Comparison of ENCODE assay signal across 27 cellular contexts in genomic region chr7:106807474-106807873, GRCh38. TPM values are rescaled to one million over a fixed set of nuclear protein-coding genes. Genes with fewer than 3 reads are reported as not detected.
"Had no signal": no experiment of that assay in that cellular context is flagged by ENCODE, and none has a peak within 500 bp of the region (broad histone marks: within the 10 kb centered on the region; RNA-seq: fewer than 3 reads in every experiment).

No MANE protein-coding gene starts in this region.

- H3K36me3 Mint-ChIP-seq: mesothelial cell of epicardium; naive thymus-derived CD8-positive, alpha-beta T cell; neural progenitor cell had no signal

- H3K36me3 ChIP-seq: esophagus squamous epithelium, gastroesophageal sphincter, neural progenitor cell, sigmoid colon, upper lobe of left lung, WERI-Rb-1 had no signal

- H3K4me1 Mint-ChIP-seq: mesothelial cell of epicardium, neural progenitor cell had no signal

- H3K4me3 Mint-ChIP-seq: activated CD4-positive, alpha-beta T cell treated with anti-CD3 and anti-CD28 coated beads, Interleukin-2, amount 10 ng/mL, durations not matched to agents 7 days and 5 days; activated CD8-positive, alpha-beta T cell treated with anti-CD3 and anti-CD28 coated beads for 36 hours; activated naive CD8-positive, alpha-beta T cell treated with anti-CD3 and anti-CD28 coated beads, Interleukin-2, amount 50 U/mL, for 24 hours; activated T-helper 1 cell treated with anti-CD3 and anti-CD28 coated beads, Interleukin-12 subunit alpha, Interleukin-12 subunit beta, Interleukin-2, Interleukin-4 antibody, amounts not matched to agents 30 ng/mL and 10 ng/mL and 1 ng/mL, durations not matched to agents 14 hours and 24 hours and 36 hours; mesothelial cell of epicardium; naive thymus-derived CD8-positive, alpha-beta T cell; neural progenitor cell had no signal

- ATAC-seq: activated CD8-positive, alpha-beta T cell treated with anti-CD3 and anti-CD28 coated beads for 36 hours; activated naive CD8-positive, alpha-beta T cell treated with anti-CD3 and anti-CD28 coated beads, Interleukin-2, amount 50 U/mL, for 24 hours; gastroesophageal sphincter; left ventricle myocardium superior; naive thymus-derived CD8-positive, alpha-beta T cell had no signal

- H3K4me1 ChIP-seq: esophagus squamous epithelium, gastroesophageal sphincter, neural progenitor cell, sigmoid colon, upper lobe of left lung had no signal

- H3K9me3 ChIP-seq: esophagus squamous epithelium, gastroesophageal sphincter, sigmoid colon, upper lobe of left lung had no signal

- H3K9me3 Mint-ChIP-seq: activated CD4-positive, alpha-beta T cell treated with anti-CD3 and anti-CD28 coated beads, Interleukin-2, amount 10 ng/mL, durations not matched to agents 7 days and 5 days; activated CD8-positive, alpha-beta T cell treated with anti-CD3 and anti-CD28 coated beads for 36 hours; activated naive CD8-positive, alpha-beta T cell treated with anti-CD3 and anti-CD28 coated beads, Interleukin-2, amount 50 U/mL, for 24 hours; mesothelial cell of epicardium; naive thymus-derived CD8-positive, alpha-beta T cell; neural progenitor cell had no signal

- DNase-seq: activated CD4-positive, alpha-beta T cell treated with anti-CD3 and anti-CD28 coated beads, Interleukin-2, amount 10 ng/mL, durations not matched to agents 7 days and 5 days; activated CD4-positive, CD25-positive, alpha-beta regulatory T cell treated with anti-CD3 and anti-CD28 coated beads, Interleukin-2, amount 50 U/mL, for 72 hours; activated CD8-positive, alpha-beta T cell treated with anti-CD3 and anti-CD28 coated beads for 36 hours; activated gamma-delta T cell; activated naive CD4-positive, alpha-beta T cell treated with anti-CD3 and anti-CD28 coated beads, Interleukin-2, amount 50 U/mL, for 16 hours; activated naive CD8-positive, alpha-beta T cell treated with anti-CD3 and anti-CD28 coated beads, Interleukin-2, amount 50 U/mL, for 24 hours; cerebellar nuclear complex; esophagus squamous epithelium; head of caudate nucleus; hypothalamus; left ventricle myocardium superior; mammary epithelial cell; naive thymus-derived CD8-positive, alpha-beta T cell; retina; sigmoid colon; stimulated activated CD4-positive, alpha-beta T cell treated with anti-CD3 and anti-CD28 coated beads, Interleukin-15, amount 100 ng/mL, for 24 hours; stimulated activated naive CD4-positive, alpha-beta T cell; upper lobe of left lung; WERI-Rb-1 had no signal

- H3K27ac ChIP-seq: coronary artery, esophagus squamous epithelium, gastroesophageal sphincter, neural progenitor cell, sigmoid colon, upper lobe of left lung, WERI-Rb-1 had no signal

- H3K4me3 ChIP-seq: coronary artery, esophagus squamous epithelium, gastroesophageal sphincter, neural progenitor cell, sigmoid colon, smooth muscle cell, upper lobe of left lung had no signal

- H3K27ac Mint-ChIP-seq: activated CD4-positive, alpha-beta T cell treated with anti-CD3 and anti-CD28 coated beads, Interleukin-2, amount 10 ng/mL, durations not matched to agents 7 days and 5 days; activated CD8-positive, alpha-beta T cell treated with anti-CD3 and anti-CD28 coated beads for 36 hours; activated naive CD8-positive, alpha-beta T cell treated with anti-CD3 and anti-CD28 coated beads, Interleukin-2, amount 50 U/mL, for 24 hours; activated T-helper 1 cell treated with anti-CD3 and anti-CD28 coated beads, Interleukin-12 subunit alpha, Interleukin-12 subunit beta, Interleukin-2, Interleukin-4 antibody, amounts not matched to agents 30 ng/mL and 10 ng/mL and 1 ng/mL, durations not matched to agents 14 hours and 24 hours and 36 hours; mesothelial cell of epicardium; neural progenitor cell; progenitor cell of endocrine pancreas had no signal

- H3K27me3 Mint-ChIP-seq: activated CD4-positive, alpha-beta T cell treated with anti-CD3 and anti-CD28 coated beads, Interleukin-2, amount 10 ng/mL, durations not matched to agents 7 days and 5 days; activated CD8-positive, alpha-beta T cell treated with anti-CD3 and anti-CD28 coated beads for 36 hours; activated naive CD8-positive, alpha-beta T cell treated with anti-CD3 and anti-CD28 coated beads, Interleukin-2, amount 50 U/mL, for 24 hours had no signal

- H3K27me3 ChIP-seq: esophagus squamous epithelium, gastroesophageal sphincter, neural progenitor cell, sigmoid colon, upper lobe of left lung had no signal

RNA-seq across cellular contexts. Expression of gene PIK3CG, which starts 57.6 kb away (rescaled TPM):
- total RNA-seq: mammary epithelial cell, osteoblast, progenitor cell of endocrine pancreas, smooth muscle cell had no signal
